Comparison of ENCODE assay signal across 15 cellular contexts in the genomic region with DNA sequence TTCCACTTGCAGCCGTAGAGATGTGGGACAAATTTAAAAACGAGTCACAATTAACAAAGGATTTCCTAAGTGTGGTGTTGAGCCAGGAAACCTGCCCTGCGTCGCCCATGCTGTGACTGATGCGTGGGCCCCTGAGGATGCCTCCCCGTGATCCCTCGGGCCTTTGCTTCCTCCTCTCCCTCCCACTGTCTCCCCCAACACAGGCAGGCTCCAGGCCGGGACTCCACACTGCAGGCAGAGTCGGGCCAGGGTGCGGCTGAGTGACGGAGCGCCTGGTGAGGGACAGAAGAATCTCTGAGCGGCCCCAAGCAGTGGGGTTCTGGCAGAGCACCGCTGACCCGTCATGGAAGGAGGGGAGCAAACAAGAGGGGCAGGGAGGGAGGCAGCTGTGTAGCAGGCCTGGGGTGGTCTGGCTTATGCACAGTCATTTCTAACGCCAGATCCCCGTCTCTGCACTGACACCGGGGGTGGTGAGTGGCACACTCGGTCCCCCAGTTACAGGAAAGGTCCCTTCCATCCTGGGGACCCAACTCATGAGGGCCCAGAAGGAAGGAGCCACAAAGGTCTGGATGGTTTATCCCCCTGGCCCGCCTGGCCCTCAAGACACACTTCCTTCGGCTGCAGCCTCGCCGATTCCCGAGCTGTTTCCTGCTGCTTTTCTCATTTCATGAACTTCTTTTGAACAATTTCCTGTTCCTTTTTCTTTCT.
A peak's percentile ranks its signal among the peaks of the same experiment; 100 is the strongest.
DNase-seq lines count a peak whose midpoint lies in the region; ATAC-seq and TF ChIP-seq lines count a peak whose summit lies in the region.
"Had no signal": no experiment of that assay in that cellular context is flagged by ENCODE, and none has a peak within 500 bp of the region (broad histone marks: within the 10 kb centered on the region; RNA-seq: fewer than 3 reads in every experiment).

No MANE protein-coding gene starts in this region.

- peaks cover 17% of the 10 kb centered on the region for H3K36me3 Mint-ChIP-seq in GM23338 (ENCODE audit: low read depth)
- H3K36me3 Mint-ChIP-seq in dendritic cell treated with granulocyte-macrophage colony-stimulating factor and Interleukin-4, amounts not matched to agents 40 ng/mL and 50 ng/mL, for 4 days (ENCODE audit: low read depth) = peaks cover 59% of the 10 kb centered on the region

- peak overlapping the region; percentile 34; the same call in 1 of the 2 replicates for H3K27ac Mint-ChIP-seq in GM23338
- peak overlapping the region; percentile 37 for H3K27ac Mint-ChIP-seq in dendritic cell treated with granulocyte-macrophage colony-stimulating factor and Interleukin-4, amounts not matched to agents 40 ng/mL and 50 ng/mL, for 4 days
- H3K27ac Mint-ChIP-seq: B cell had no signal

- TF ChIP-seq CTCF in GM23338 (conservative IDR thresholded peaks at IDR 0.05; ENCODE audit: low read depth in 2 of 2) (no peak), liver (IDR thresholded peaks at IDR 0.05; ENCODE audit: low read depth, low read length, missing input control) (no peak), gastrocnemius medialis (IDR thresholded peaks at IDR 0.05 in 4 of 5, conservative IDR thresholded peaks at IDR 0.05 in 1 of 5) (no peak), mucosa of descending colon (IDR thresholded peaks at IDR 0.05) (no peak)

- no peak for DNase-seq in GM23338 (ENCODE audit: low spot score)
- no peak for DNase-seq in gastrocnemius medialis
- no peak for DNase-seq in mucosa of descending colon
- DNase-seq in NCI-H510A treated with DMSO at 0.1 percent for 48 hours (lab: John Stamatoyannopoulos, UW) = no peak
- DNase-seq: activated CD4-positive, CD25-positive, alpha-beta regulatory T cell treated with anti-CD3 and anti-CD28 coated beads, Interleukin-2, amount 50 U/mL, for 72 hours; effector memory CD4-positive, alpha-beta T cell; head of caudate nucleus; MG63; stimulated activated CD4-positive, alpha-beta T cell treated with anti-CD3 and anti-CD28 coated beads, Interleukin-2, amount 100 ng/mL, for 24 hours; SW 1271 had no signal

- H3K4me1 ChIP-seq in GM23338 (ENCODE audit: insufficient read depth) = peaks cover 17% of the 10 kb centered on the region; the same call in 1 of the 2 replicates
- no peaks in the 10 kb centered on the region for H3K4me1 ChIP-seq in liver (ENCODE audit: control insufficient read depth in 4 of 4, insufficient read depth in 4 of 4, low read length in 3 of 4)
- peaks cover 0 to 50% of the 10 kb centered on the region in 2 donors for H3K4me1 ChIP-seq in gastrocnemius medialis
- peaks cover 2% of the 10 kb centered on the region for H3K4me1 ChIP-seq in mucosa of descending colon (ENCODE audit: low read depth)

- H3K27me3 ChIP-seq in GM23338 (ENCODE audit: insufficient read depth) (no peaks in the 10 kb centered on the region), liver (ENCODE audit: control insufficient read depth in 4 of 4, insufficient read depth in 4 of 4, low read length in 3 of 4) (no peaks in the 10 kb centered on the region), gastrocnemius medialis (no peaks in the 10 kb centered on the region)
- H3K27me3 ChIP-seq: MG63 had no signal

- H3F3A ChIP-seq in GM23338 (replicated peaks; ENCODE audit: low read depth) = no peaks in the 10 kb centered on the region

- H3K79me2 ChIP-seq in GM23338 (replicated peaks; ENCODE audit: insufficient read depth) = peaks cover 30% of the 10 kb centered on the region; the same call in 1 of the 2 replicates

- H3K36me3 ChIP-seq in GM23338 (ENCODE audit: insufficient read depth) = no peaks in the 10 kb centered on the region
- no peaks in the 10 kb centered on the region for H3K36me3 ChIP-seq in liver (ENCODE audit: control insufficient read depth in 4 of 4, insufficient read depth in 3 of 4, low read depth in 1 of 4, low read length in 3 of 4)
- no peaks in the 10 kb centered on the region for H3K36me3 ChIP-seq in gastrocnemius medialis
- H3K36me3 ChIP-seq in mucosa of descending colon (ENCODE audit: low read depth) = no peaks in the 10 kb centered on the region
- H3K36me3 ChIP-seq: MG63 had no signal

- WGBS in liver = 73% methylated on average over 24 of the region's 24 CpGs

- no peak overlapping the region for H3K4me3 ChIP-seq in GM23338
- H3K4me3 ChIP-seq in liver (ENCODE audit: low read depth in 1 of 3, low read length in 3 of 3) = no peak overlapping the region
- H3K4me3 ChIP-seq in gastrocnemius medialis = no peak overlapping the region
- no peak overlapping the region for H3K4me3 ChIP-seq in mucosa of descending colon
- H3K4me3 ChIP-seq: MG63 had no signal

- H3K9ac ChIP-seq in liver (ENCODE audit: low read depth in 1 of 2, low read length in 2 of 2) = no peak overlapping the region

- intact Hi-C loops in dendritic cell treated with granulocyte-macrophage colony-stimulating factor and Interleukin-4, amounts not matched to agents 40 ng/mL and 50 ng/mL, for 4 days (cut with micrococcal nuclease) = no loop called here
- intact Hi-C loops in gastrocnemius medialis (cut with DNase I; ENCODE audit: low total_unique reads) = no loop called here
- intact Hi-C loops in mucosa of descending colon (cut with DNase I, micrococcal nuclease) = no loop called here

- TF ChIP-seq POLR2A in gastrocnemius medialis (IDR thresholded peaks at IDR 0.05) = no peak

- no peak overlapping the region for H3K4me3 Mint-ChIP-seq in GM23338
- no peak overlapping the region for H3K4me3 Mint-ChIP-seq in dendritic cell treated with granulocyte-macrophage colony-stimulating factor and Interleukin-4, amounts not matched to agents 40 ng/mL and 50 ng/mL, for 4 days
- H3K4me3 Mint-ChIP-seq: B cell had no signal

- in situ Hi-C loops in gastrocnemius medialis (cut with MboI; ENCODE audit: low sequenced_read_pairs in 4 of 4) = no loop called here

- H3K9me3 Mint-ChIP-seq in GM23338 = no peaks in the 10 kb centered on the region
- H3K9me3 Mint-ChIP-seq in dendritic cell treated with granulocyte-macrophage colony-stimulating factor and Interleukin-4, amounts not matched to agents 40 ng/mL and 50 ng/mL, for 4 days = peaks cover 1% of the 10 kb centered on the region

- H2AFZ ChIP-seq in GM23338 = no peak overlapping the region

- peaks cover 53% of the 10 kb centered on the region for H3K4me1 Mint-ChIP-seq in GM23338
- H3K4me1 Mint-ChIP-seq in dendritic cell treated with granulocyte-macrophage colony-stimulating factor and Interleukin-4, amounts not matched to agents 40 ng/mL and 50 ng/mL, for 4 days (ENCODE audit: low read depth) = peaks cover 47% of the 10 kb centered on the region

- no peak overlapping the region for H3K4me2 ChIP-seq in GM23338

- no peaks in the 10 kb centered on the region for H4K20me1 ChIP-seq in GM23338 (replicated peaks; ENCODE audit: insufficient read depth)

- peak; percentile 35 for ATAC-seq in GM23338
- ATAC-seq in gastrocnemius medialis = no peak
- no peak for ATAC-seq in HG02870 (IDR thresholded peaks at IDR 0.05; ENCODE audit: unreplicated experiment)
- ATAC-seq in mucosa of descending colon = no peak
- no peak for ATAC-seq in HG03520 (IDR thresholded peaks at IDR 0.05; ENCODE audit: unreplicated experiment)

- H3K9me3 ChIP-seq in liver (ENCODE audit: control insufficient read depth in 4 of 4, low read length in 3 of 4) = no peaks in the 10 kb centered on the region
- no peaks in the 10 kb centered on the region for H3K9me3 ChIP-seq in gastrocnemius medialis
- no peaks in the 10 kb centered on the region for H3K9me3 ChIP-seq in mucosa of descending colon
- H3K9me3 ChIP-seq: MG63 had no signal

- H3K27me3 Mint-ChIP-seq in GM23338 (ENCODE audit: insufficient read depth, low read depth, poor library complexity) = peaks cover 8% of the 10 kb centered on the region
- peaks cover 7% of the 10 kb centered on the region for H3K27me3 Mint-ChIP-seq in dendritic cell treated with granulocyte-macrophage colony-stimulating factor and Interleukin-4, amounts not matched to agents 40 ng/mL and 50 ng/mL, for 4 days

- TF ChIP-seq RAD21 in liver (IDR thresholded peaks at IDR 0.05) = no peak

- no peak overlapping the region; the same call in none of the 2 replicates for H3K27ac ChIP-seq in GM23338 (ENCODE audit: low read depth)
- H3K27ac ChIP-seq in liver (ENCODE audit: low read depth in 1 of 2, low read length in 2 of 2) = peak overlapping the region; percentile 66 to 68
- H3K27ac ChIP-seq in gastrocnemius medialis = peak overlapping the region; percentile 17 to 70 (median 68)

- no peaks in the 10 kb centered on the region for H3K9me2 ChIP-seq in GM23338 (ENCODE audit: insufficient read depth)

TF ChIP-seq in liver, 16 proteins besides CTCF, POLR2A, EP300 and RAD21:
- TF ChIP-seq NR2F2 (IDR thresholded peaks at IDR 0.05) (peak; percentile 54), TAF1 (conservative IDR thresholded peaks at IDR 0.05) (no peak), FOXA1 (IDR thresholded peaks at IDR 0.05) (no peak)
